In genomic region chr2:180573951-180574350, GRCh38 we compare ENCODE assay signal across 19 cellular contexts.
DNase-seq lines count a peak whose midpoint lies in the region; ATAC-seq and TF ChIP-seq lines count a peak whose summit lies in the region.
"Had no signal": no experiment of that assay in that cellular context is flagged by ENCODE, and none has a peak within 500 bp of the region (broad histone marks: within the 10 kb centered on the region; RNA-seq: fewer than 3 reads in every experiment).

No MANE protein-coding gene starts in this region.

- H3K36me3 ChIP-seq in mucosa of descending colon (ENCODE audit: low read depth) (no peaks in the 10 kb centered on the region), upper lobe of right lung (no peaks in the 10 kb centered on the region)
- H3K36me3 ChIP-seq: right lobe of liver, tibial nerve had no signal

- H3K4me1 ChIP-seq in mucosa of descending colon (ENCODE audit: low read depth): no peaks in the 10 kb centered on the region
- H3K4me1 ChIP-seq in upper lobe of right lung: no peaks in the 10 kb centered on the region
- H3K4me1 ChIP-seq: right lobe of liver, tibial nerve had no signal

- no peaks in the 10 kb centered on the region for H3K27me3 ChIP-seq in upper lobe of right lung
- H3K27me3 ChIP-seq: right lobe of liver, tibial nerve had no signal

- no peak overlapping the region for H3K27ac ChIP-seq in upper lobe of right lung
- H3K27ac ChIP-seq: right lobe of liver, tibial nerve had no signal

- intact Hi-C loops in mucosa of descending colon (cut with DNase I, micrococcal nuclease) (no loop called here), upper lobe of right lung (cut with DNase I) (no loop called here)

- in situ Hi-C loops in astrocyte of the cerebellum (cut with HindIII; ENCODE audit: low sequenced_read_pairs): no loop called here

- no peaks in the 10 kb centered on the region for H3K9me3 ChIP-seq in mucosa of descending colon
- H3K9me3 ChIP-seq in upper lobe of right lung: no peaks in the 10 kb centered on the region
- H3K9me3 ChIP-seq: right lobe of liver, tibial nerve had no signal

- DNase-seq in Daoy (ENCODE audit: low read depth) (peak; percentile 64), LoVo (ENCODE audit: low spot score) (peak; percentile 83), astrocyte of the cerebellum (ENCODE audit: low read depth) (peak; percentile 5), mucosa of descending colon (no peak), upper lobe of right lung (no peak), C1 segment of cervical spinal cord (lab: John Stamatoyannopoulos, UW) (no peak)
- no peak for DNase-seq in effector CD4-positive, alpha-beta T cell
- DNase-seq: activated CD8-positive, alpha-beta memory T cell treated with anti-CD3 and anti-CD28 coated beads, Interleukin-2, amount 50 U/mL, for 48 hours; cortex of kidney; GF-D8; NCI-H1105 treated with DMSO at 0.1 percent for 48 hours; nephron progenitor cell; right lobe of liver; stimulated activated CD4-positive, alpha-beta T cell treated with anti-CD3 and anti-CD28 coated beads, Interleukin-2, amount 100 ng/mL, for 48 hours; T-helper 17 cell had no signal

- no peak overlapping the region for H3K4me3 ChIP-seq in astrocyte of the cerebellum (ENCODE audit: low read depth, low read length)
- no peak overlapping the region for H3K4me3 ChIP-seq in mucosa of descending colon
- no peak overlapping the region for H3K4me3 ChIP-seq in upper lobe of right lung
- H3K4me3 ChIP-seq: lung, right lobe of liver, tibial nerve had no signal

- ATAC-seq in mucosa of descending colon (peak; percentile 94), upper lobe of right lung (no peak), GM19463 (IDR thresholded peaks at IDR 0.05; ENCODE audit: unreplicated experiment) (no peak)
- ATAC-seq: activated CD4-positive, CD25-positive, alpha-beta regulatory T cell treated with anti-CD3 and anti-CD28 coated beads, Interleukin-2, amount 50 U/mL, for 24 hours; right lobe of liver; T-helper 17 cell had no signal

- TF ChIP-seq CTCF in astrocyte of the cerebellum (IDR thresholded peaks at IDR 0.05; ENCODE audit: low read depth, low read length, missing control alignments): no peak
- TF ChIP-seq CTCF in mucosa of descending colon (IDR thresholded peaks at IDR 0.05): no peak
- TF ChIP-seq CTCF in upper lobe of right lung (IDR thresholded peaks at IDR 0.05): no peak

Comparison
In these comparisons a context has a peak if more than half of its experiments do, and no peak if none do; other contexts are left out.
1. DNase-seq: peak in Daoy (single experiment), LoVo (single experiment) and astrocyte of the cerebellum (single experiment); none in mucosa of descending colon (0 of 3), upper lobe of right lung (single experiment), C1 segment of cervical spinal cord (0 of 14) and effector CD4-positive, alpha-beta T cell (single experiment).